In the genomic region with DNA sequence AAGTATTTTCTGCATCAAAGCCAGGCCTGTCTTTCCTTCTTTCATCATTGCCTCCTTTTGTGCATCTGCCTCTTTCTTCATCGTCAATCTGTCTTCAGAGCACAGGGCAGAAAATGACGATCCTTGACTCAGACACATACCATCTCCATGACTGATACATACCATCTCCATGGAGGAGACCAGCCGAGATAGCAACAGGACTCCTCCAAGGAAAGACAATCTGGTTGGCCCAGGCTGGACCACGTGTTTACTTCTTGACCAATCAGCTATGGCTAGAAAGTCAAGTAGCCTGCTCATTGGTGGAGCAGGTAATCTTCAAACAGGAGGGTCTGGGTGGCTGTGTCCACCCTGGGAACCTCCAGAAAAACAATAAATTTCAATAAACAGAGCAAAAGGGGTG, we compare ENCODE assay signal across 19 cellular contexts.
DNase-seq lines count a peak whose midpoint lies in the region; ATAC-seq and TF ChIP-seq lines count a peak whose summit lies in the region.
"Had no signal": no experiment of that assay in that cellular context is flagged by ENCODE, and none has a peak within 500 bp of the region (broad histone marks: within the 10 kb centered on the region; RNA-seq: fewer than 3 reads in every experiment).

No MANE protein-coding gene starts in this region.

- H4K12ac ChIP-seq in trophoblast cell (ENCODE audit: low read depth, low read length): no peak overlapping the region

- H2BK12ac ChIP-seq in trophoblast cell (ENCODE audit: low read length): no peak overlapping the region

- H3K9me3 Mint-ChIP-seq in stimulated activated naive B cell treated with anti-CD40 and anti-IgM and Interleukin-4, amounts not matched to agents 10 μg/mL and 1 μg/mL and 100 μg/mL, for 72 hours: peaks cover 4 to 7% of the 10 kb centered on the region in 2 donors
- H3K9me3 Mint-ChIP-seq: dendritic cell treated with granulocyte-macrophage colony-stimulating factor and Interleukin-4, amounts not matched to agents 40 ng/mL and 50 ng/mL, for 4 days had no signal

- H3K4me1 Mint-ChIP-seq in stimulated activated naive B cell treated with anti-CD40 and anti-IgM and Interleukin-4, amounts not matched to agents 10 μg/mL and 1 μg/mL and 100 μg/mL, for 72 hours: peaks cover 0 to 2% of the 10 kb centered on the region in 2 donors
- H3K4me1 Mint-ChIP-seq: activated naive CD8-positive, alpha-beta T cell treated with anti-CD3 and anti-CD28 coated beads, Interleukin-2, amount 10 ng/mL, durations not matched to agents 7 days and 5 days had no signal

- DNase-seq in ELR (ENCODE audit: low read depth) (peak; percentile 75), NB4 (ENCODE audit: low read depth) (peak; percentile 6), coronary artery (ENCODE audit: low spot score) (peak; percentile 16), trophoblast cell (peak; percentile 83 to 93), amygdala (lab: John Stamatoyannopoulos, UW) (no peak), caudate nucleus (lab: John Stamatoyannopoulos, UW) (no peak), HUDEP-2 (lab: John Stamatoyannopoulos, UW; ENCODE audit: unreplicated experiment in 76 of 76) (no peak)
- DNase-seq in stimulated activated naive B cell treated with anti-CD40 and anti-IgM and Interleukin-4, amounts not matched to agents 10 μg/mL and 1 μg/mL and 100 μg/mL, for 72 hours: no peak
- DNase-seq: activated naive CD8-positive, alpha-beta T cell treated with anti-CD3 and anti-CD28 coated beads, Interleukin-2, amount 10 ng/mL, durations not matched to agents 7 days and 5 days; foreskin melanocyte; KG1; naive thymus-derived CD4-positive, alpha-beta T cell; NCI-H2029 treated with DMSO at 0.1 percent for 48 hours; NCI-H82; retina; stimulated activated CD4-positive, alpha-beta T cell treated with anti-CD3 and anti-CD28 coated beads, Interleukin-4, amount 100 ng/mL, for 1 hour; stimulated activated naive CD4-positive, alpha-beta T cell treated with Interleukin-2 at 50 U/mL for 16 hours; WERI-Rb-1 had no signal

- no peaks in the 10 kb centered on the region for H3K4me1 ChIP-seq in trophoblast cell (ENCODE audit: control insufficient read depth in 1 of 2, insufficient read depth in 2 of 2, low read length in 2 of 2)

- peaks cover 17 to 23% of the 10 kb centered on the region in 2 donors for H3K27me3 Mint-ChIP-seq in stimulated activated naive B cell treated with anti-CD40 and anti-IgM and Interleukin-4, amounts not matched to agents 10 μg/mL and 1 μg/mL and 100 μg/mL, for 72 hours

- no peak overlapping the region for H3K9ac ChIP-seq in trophoblast cell (ENCODE audit: low read length)

- no peak for TF ChIP-seq CTCF in NB4 (IDR thresholded peaks at IDR 0.05; ENCODE audit: low read depth, low read length)
- no peak for TF ChIP-seq CTCF in coronary artery (IDR thresholded peaks at IDR 0.05)

- no peak overlapping the region for H2AFZ ChIP-seq in trophoblast cell (ENCODE audit: insufficient read depth, low read length, poor library complexity)

- no peak for TF ChIP-seq POLR2A in NB4 (IDR thresholded peaks at IDR 0.05; ENCODE audit: extremely low read depth, insufficient read length)

- no peak overlapping the region for H3K27ac ChIP-seq in coronary artery
- H3K27ac ChIP-seq in trophoblast cell (ENCODE audit: low read depth, low read length): no peak overlapping the region
- H3K27ac ChIP-seq in caudate nucleus (ENCODE audit: low read depth, low read length): no peak overlapping the region
- H3K27ac ChIP-seq: WERI-Rb-1 had no signal

- H3K4me2 ChIP-seq in trophoblast cell (ENCODE audit: low read length): no peak overlapping the region

- H3K4me3 Mint-ChIP-seq in stimulated activated naive B cell treated with anti-CD40 and anti-IgM and Interleukin-4, amounts not matched to agents 10 μg/mL and 1 μg/mL and 100 μg/mL, for 72 hours: no peak overlapping the region
- H3K4me3 Mint-ChIP-seq: activated naive CD8-positive, alpha-beta T cell treated with anti-CD3 and anti-CD28 coated beads, Interleukin-2, amount 10 ng/mL, durations not matched to agents 7 days and 5 days; dendritic cell treated with granulocyte-macrophage colony-stimulating factor and Interleukin-4, amounts not matched to agents 40 ng/mL and 50 ng/mL, for 4 days; naive thymus-derived CD4-positive, alpha-beta T cell had no signal

- H3K4me3 ChIP-seq in NB4 (ENCODE audit: low read depth, low read length): no peak overlapping the region
- H3K4me3 ChIP-seq in coronary artery: no peak overlapping the region
- H3K4me3 ChIP-seq in trophoblast cell (ENCODE audit: low read depth, low read length): no peak overlapping the region

- no peaks in the 10 kb centered on the region for H3K27me3 ChIP-seq in trophoblast cell (ENCODE audit: insufficient read depth, low read length)

- no peaks in the 10 kb centered on the region for H3K79me2 ChIP-seq in trophoblast cell (ENCODE audit: control insufficient read depth, insufficient read depth, low read length, poor library complexity)

- H3K9me3 ChIP-seq in trophoblast cell (ENCODE audit: insufficient read depth, low read depth, low read length): peaks cover 5% of the 10 kb centered on the region

- H3K18ac ChIP-seq in trophoblast cell (ENCODE audit: low read length): no peak overlapping the region

- no peak overlapping the region for H3K14ac ChIP-seq in trophoblast cell (ENCODE audit: low read length)

- no peak for ATAC-seq in stimulated activated naive B cell treated with anti-CD40 and anti-IgM and Interleukin-4, amounts not matched to agents 10 μg/mL and 1 μg/mL and 100 μg/mL, for 72 hours (replicated peaks)
- ATAC-seq: naive thymus-derived CD4-positive, alpha-beta T cell had no signal

- no peak overlapping the region for H3K27ac Mint-ChIP-seq in stimulated activated naive B cell treated with anti-CD40 and anti-IgM and Interleukin-4, amounts not matched to agents 10 μg/mL and 1 μg/mL and 100 μg/mL, for 72 hours
- H3K27ac Mint-ChIP-seq: activated naive CD8-positive, alpha-beta T cell treated with anti-CD3 and anti-CD28 coated beads, Interleukin-2, amount 10 ng/mL, durations not matched to agents 7 days and 5 days; dendritic cell treated with granulocyte-macrophage colony-stimulating factor and Interleukin-4, amounts not matched to agents 40 ng/mL and 50 ng/mL, for 4 days; naive thymus-derived CD4-positive, alpha-beta T cell had no signal

- H2AK5ac ChIP-seq in trophoblast cell (ENCODE audit: low read length): no peak overlapping the region

- H3K23ac ChIP-seq in trophoblast cell (ENCODE audit: low read length): no peak overlapping the region

- no peak overlapping the region for H4K8ac ChIP-seq in trophoblast cell (ENCODE audit: low read depth, low read length)

- H3K36me3 Mint-ChIP-seq in stimulated activated naive B cell treated with anti-CD40 and anti-IgM and Interleukin-4, amounts not matched to agents 10 μg/mL and 1 μg/mL and 100 μg/mL, for 72 hours: peaks cover 0 to 2% of the 10 kb centered on the region in 2 donors
- H3K36me3 Mint-ChIP-seq: activated naive CD8-positive, alpha-beta T cell treated with anti-CD3 and anti-CD28 coated beads, Interleukin-2, amount 10 ng/mL, durations not matched to agents 7 days and 5 days had no signal

- H3K79me1 ChIP-seq in trophoblast cell (ENCODE audit: low read length): no peaks in the 10 kb centered on the region

- no peak overlapping the region for H4K91ac ChIP-seq in trophoblast cell (ENCODE audit: low read depth, low read length)

- H2BK5ac ChIP-seq in trophoblast cell (ENCODE audit: low read depth, low read length, poor library complexity): no peak overlapping the region

- WGBS in trophoblast cell (ENCODE audit: extremely low coverage, insufficient coverage, insufficient read length): no CpG with 5 or more reads among the region's 4 CpGs

- H2BK120ac ChIP-seq in trophoblast cell (ENCODE audit: insufficient read depth, low read length, poor library complexity): no peak overlapping the region

- no peak overlapping the region for H3K4ac ChIP-seq in trophoblast cell (ENCODE audit: low read depth, low read length)

- no peaks in the 10 kb centered on the region for H3K36me3 ChIP-seq in trophoblast cell (ENCODE audit: control insufficient read depth in 1 of 2, insufficient read depth in 2 of 2, low read length in 2 of 2)
- H3K36me3 ChIP-seq: WERI-Rb-1 had no signal

Comparison
In these comparisons a context has a peak if more than half of its experiments do, and no peak if none do; other contexts are left out.
1. DNase-seq: peak in ELR (single experiment), NB4 (single experiment), coronary artery (single experiment) and trophoblast cell (2 of 2); none in stimulated activated naive B cell treated with anti-CD40 and anti-IgM and Interleukin-4, amounts not matched to agents 10 μg/mL and 1 μg/mL and 100 μg/mL, for 72 hours (single experiment), amygdala (0 of 56), caudate nucleus (0 of 61) and HUDEP-2 (0 of 76).